In genomic region chr5:126471247-126471646, GRCh38 we compare ENCODE assay signal across 1 cellular context.
TF ChIP-seq lines count a peak whose summit lies in the region.

No MANE protein-coding gene starts in this region.

TF ChIP-seq in SK-N-SH, 30 proteins besides CTCF, POLR2A, EP300 and RAD21 (continued from another document):
- TF ChIP-seq IRF3 (IDR thresholded peaks at IDR 0.05; ENCODE audit: low read depth, low read length) (no peak), MXI1 (IDR thresholded peaks at IDR 0.05; ENCODE audit: low read depth, low read length) (no peak), FOXM1 (IDR thresholded peaks at IDR 0.05; ENCODE audit: low read depth) (no peak), USF2 (IDR thresholded peaks at IDR 0.05; ENCODE audit: borderline replicate concordance, low read depth, low read length) (no peak), NFIC (IDR thresholded peaks at IDR 0.05; ENCODE audit: borderline replicate concordance) (no peak), GABPA (IDR thresholded peaks at IDR 0.05; ENCODE audit: low read depth) (no peak), RCOR1 (IDR thresholded peaks at IDR 0.05; ENCODE audit: low read length) (no peak), SMC3 (IDR thresholded peaks at IDR 0.05; ENCODE audit: low read depth, low read length) (no peak)
